19 cellular contexts compared by ENCODE assay signal in the genomic region with DNA sequence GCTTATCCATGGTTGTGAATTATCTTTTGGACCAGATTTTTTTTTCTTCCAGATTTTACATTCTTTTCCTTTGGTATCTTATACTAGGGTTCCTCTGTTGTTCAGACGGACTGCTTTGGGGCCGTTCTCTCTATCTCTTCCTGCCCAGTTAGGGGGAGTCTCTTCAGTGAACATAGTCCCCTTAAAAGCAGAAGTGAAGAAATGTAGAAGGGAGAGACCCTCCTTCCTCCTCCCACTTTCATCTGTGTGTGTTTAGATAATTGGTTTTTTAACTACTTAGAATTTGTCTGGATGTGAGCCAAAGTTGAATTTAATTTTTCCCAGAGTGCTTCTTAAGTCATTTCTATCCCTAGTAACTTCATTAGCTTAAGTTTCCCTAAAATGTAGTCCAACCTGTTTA.
"Had no signal": no experiment of that assay in that cellular context is flagged by ENCODE, and none has a peak within 500 bp of the region (broad histone marks: within the 10 kb centered on the region; RNA-seq: fewer than 3 reads in every experiment).

No MANE protein-coding gene starts in this region.

- H3K4me1 ChIP-seq: colonic mucosa, heart right ventricle, parathyroid adenoma, spleen had no signal

- H3K36me3 ChIP-seq: colonic mucosa, spleen, WERI-Rb-1 had no signal

- H3K9me3 Mint-ChIP-seq: activated T-cell treated with anti-CD3 and anti-CD28 coated beads, Interleukin-2, amount 50 U/mL, for 72 hours; central memory CD8-positive, alpha-beta T cell; immature natural killer cell; natural killer cell treated with Interleukin-12 subunit alpha and Interleukin-12 subunit beta and Interleukin-15 and Interleukin-18, amount 100 ng/mL, for 72 hours had no signal

- H3K27me3 Mint-ChIP-seq: central memory CD8-positive, alpha-beta T cell; natural killer cell treated with Interleukin-12 subunit alpha and Interleukin-12 subunit beta and Interleukin-15 and Interleukin-18, amount 100 ng/mL, for 72 hours had no signal

- H3K4me1 Mint-ChIP-seq: central memory CD8-positive, alpha-beta T cell; immature natural killer cell had no signal

- ATAC-seq: activated T-cell treated with anti-CD3 and anti-CD28 coated beads, Interleukin-2, amount 50 U/mL, for 72 hours; esophagus mucosa; heart right ventricle; natural killer cell treated with Interleukin-12 subunit alpha and Interleukin-12 subunit beta and Interleukin-15 and Interleukin-18, amount 100 ng/mL, for 72 hours; sciatic nerve had no signal

- H3K9ac ChIP-seq: parathyroid adenoma had no signal

- H3K9me3 ChIP-seq: colonic mucosa, heart right ventricle, spleen had no signal

- DNase-seq: activated CD4-positive, alpha-beta T cell treated with anti-CD3 and anti-CD28 coated beads for 1 hour; activated CD4-positive, alpha-beta T cell treated with anti-CD3 and anti-CD28 coated beads, Interleukin-2, amount 50 U/mL, for 4 hours; activated effector memory CD4-positive, alpha-beta T cell treated with anti-CD3 and anti-CD28 coated beads, Interleukin-2, amount 50 U/mL, for 16 hours; activated naive CD4-positive, alpha-beta T cell treated with anti-CD3 and anti-CD28 coated beads, Interleukin-2, amount 50 U/mL, for 16 hours; activated T-cell treated with anti-CD3 and anti-CD28 coated beads, Interleukin-2, amount 50 U/mL, for 72 hours; aorta; colonic mucosa; heart right ventricle; immature natural killer cell; mesendoderm; spleen; stimulated activated CD4-positive, alpha-beta T cell treated with anti-CD3 and anti-CD28 coated beads, Interleukin-4, amount 100 ng/mL, for 4 hours; stimulated activated naive CD4-positive, alpha-beta T cell; WERI-Rb-1 had no signal

- H2AFZ ChIP-seq: parathyroid adenoma had no signal

- H3K4me3 ChIP-seq: colonic mucosa, heart right ventricle, spleen had no signal

- H3K27ac Mint-ChIP-seq: activated T-cell treated with anti-CD3 and anti-CD28 coated beads, Interleukin-2, amount 50 U/mL, for 72 hours; immature natural killer cell; natural killer cell treated with Interleukin-12 subunit alpha and Interleukin-12 subunit beta and Interleukin-15 and Interleukin-18, amount 100 ng/mL, for 72 hours had no signal

- H3K27ac ChIP-seq: colonic mucosa, heart right ventricle, parathyroid adenoma, spleen, WERI-Rb-1 had no signal

- H3K79me2 ChIP-seq: parathyroid adenoma had no signal

- H3K4me3 Mint-ChIP-seq: activated T-cell treated with anti-CD3 and anti-CD28 coated beads, Interleukin-2, amount 50 U/mL, for 72 hours; central memory CD8-positive, alpha-beta T cell; immature natural killer cell; natural killer cell treated with Interleukin-12 subunit alpha and Interleukin-12 subunit beta and Interleukin-15 and Interleukin-18, amount 100 ng/mL, for 72 hours had no signal

- H3K36me3 Mint-ChIP-seq: natural killer cell treated with Interleukin-12 subunit alpha and Interleukin-12 subunit beta and Interleukin-15 and Interleukin-18, amount 100 ng/mL, for 72 hours had no signal

- H3K27me3 ChIP-seq: colonic mucosa, heart right ventricle, spleen had no signal
